In the genomic region with DNA sequence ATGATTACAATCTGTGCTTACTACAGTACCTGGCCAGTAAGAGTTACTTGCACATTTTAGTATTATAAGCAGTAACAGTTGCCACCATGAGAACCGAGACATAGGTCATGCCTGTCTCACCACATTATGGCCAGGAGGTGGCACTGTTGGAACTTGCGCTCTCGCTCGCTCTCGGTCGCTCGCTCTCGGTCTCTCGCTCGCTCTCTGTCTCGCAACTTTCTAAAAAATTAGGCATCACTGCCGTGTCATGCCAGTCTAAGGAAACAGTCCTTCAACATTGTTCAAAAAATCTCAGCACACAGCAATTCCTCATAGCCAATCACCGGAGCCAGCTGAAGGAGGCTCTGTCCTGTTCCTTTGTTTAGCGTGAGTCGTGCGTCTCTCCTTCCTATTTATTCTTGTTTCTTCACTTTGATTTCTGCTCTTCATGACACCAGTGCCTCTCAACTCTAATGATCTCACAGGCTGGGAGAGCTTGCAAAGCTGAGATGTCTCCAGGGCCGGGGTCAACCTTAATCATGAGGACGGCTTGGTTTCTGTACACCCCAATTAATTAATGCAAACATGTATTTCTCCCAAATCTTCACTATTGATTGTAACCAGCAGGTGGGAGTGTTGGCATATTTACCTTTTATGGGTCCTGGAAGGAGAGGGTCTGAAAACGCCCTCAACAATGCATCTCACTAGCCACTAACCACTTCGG, we compare ENCODE assay signal across 8 cellular contexts. TPM values are rescaled to one million over a fixed set of nuclear protein-coding genes. Genes with fewer than 3 reads are reported as not detected.
DNase-seq lines count a peak whose midpoint lies in the region; ATAC-seq and TF ChIP-seq lines count a peak whose summit lies in the region.

No MANE protein-coding gene starts in this region.

- H3K4me1 ChIP-seq in foreskin keratinocyte (peaks cover 27% of the 10 kb centered on the region), subcutaneous abdominal adipose tissue (ENCODE audit: control insufficient read depth in 5 of 5, insufficient read depth in 5 of 5, low read length in 5 of 5) (peaks cover 3 to 34% (median 28%) of the 10 kb centered on the region in 5 donors)

- TF ChIP-seq CTCF in LNCAP (IDR thresholded peaks at IDR 0.05) (peak; percentile 80), RWPE1 (conservative IDR thresholded peaks at IDR 0.05; ENCODE audit: low read depth) (peak; percentile 90), foreskin keratinocyte (conservative IDR thresholded peaks at IDR 0.05) (peak; percentile 85), neural cell (IDR thresholded peaks at IDR 0.05; ENCODE audit: poor library complexity, severe bottlenecking) (peak; percentile 91)

- DNase-seq in ELR (ENCODE audit: low read depth), result peak; percentile 81
- DNase-seq in H4 (ENCODE audit: low spot score), result peak; percentile 80
- peak; percentile 77 for DNase-seq in RWPE1 (ENCODE audit: low spot score)
- DNase-seq in activated effector memory CD4-positive, alpha-beta T cell treated with anti-CD3 and anti-CD28 coated beads, Interleukin-2, amount 50 U/mL, for 16 hours, result peak; percentile 86
- peak; percentile 51 to 76 for DNase-seq in foreskin keratinocyte

- H3K4me2 ChIP-seq in neural cell (ENCODE audit: low read length), result peak overlapping the region; percentile 89

- no peak for TF ChIP-seq EP300 in neural cell (conservative IDR thresholded peaks at IDR 0.05; ENCODE audit: poor library complexity, severe bottlenecking)

- H4K20me1 ChIP-seq in neural cell (ENCODE audit: insufficient read depth), result no peaks in the 10 kb centered on the region

- H3K79me2 ChIP-seq in neural cell (replicated peaks; ENCODE audit: insufficient read depth, low read length), result no peaks in the 10 kb centered on the region

- no peaks in the 10 kb centered on the region for H3K36me3 ChIP-seq in neural cell (ENCODE audit: insufficient read depth, low read length)
- H3K36me3 ChIP-seq in subcutaneous abdominal adipose tissue (ENCODE audit: control insufficient read depth in 5 of 5, insufficient read depth in 5 of 5, low read length in 5 of 5), result no peaks in the 10 kb centered on the region

- H3K27ac ChIP-seq in RWPE1, result peak overlapping the region; percentile 65
- peak overlapping the region; percentile 56 for H3K27ac ChIP-seq in foreskin keratinocyte
- H3K27ac ChIP-seq in neural cell (ENCODE audit: low read length), result peak overlapping the region; percentile 39
- H3K27ac ChIP-seq in subcutaneous abdominal adipose tissue (ENCODE audit: low read depth, low read length), result peak overlapping the region; percentile 82

- H3K9me3 ChIP-seq in neural cell (ENCODE audit: low read length), result no peaks in the 10 kb centered on the region
- H3K9me3 ChIP-seq in subcutaneous abdominal adipose tissue (ENCODE audit: control insufficient read depth in 5 of 5, low read length in 5 of 5), result no peaks in the 10 kb centered on the region

- H3F3A ChIP-seq in neural cell (ENCODE audit: insufficient read depth, low read length, poor library complexity, severe bottlenecking), result no peaks in the 10 kb centered on the region

- peaks cover 13% of the 10 kb centered on the region for H3K27me3 ChIP-seq in foreskin keratinocyte
- peaks cover 13% of the 10 kb centered on the region for H3K27me3 ChIP-seq in neural cell (ENCODE audit: insufficient read depth, low read depth, low read length)
- peaks cover 0 to 9% (median 7%) of the 10 kb centered on the region in 5 donors for H3K27me3 ChIP-seq in subcutaneous abdominal adipose tissue (ENCODE audit: control insufficient read depth in 5 of 5, insufficient read depth in 4 of 5, low read length in 5 of 5)

- POLR2A ChIA-PET in RWPE1 (lab: Yijun Ruan, JAX; ENCODE audit: low non-redundant PET), result no interaction called here

- H3K4me3 ChIP-seq in neural cell (ENCODE audit: low read length), result peak overlapping the region; percentile 75
- H3K4me3 ChIP-seq in subcutaneous abdominal adipose tissue (ENCODE audit: low read depth in 1 of 5, low read length in 5 of 5), result peak overlapping the region; percentile 75 to 88 (median 86)

- H3K9me2 ChIP-seq in neural cell (ENCODE audit: insufficient read depth, low read length), result no peaks in the 10 kb centered on the region

- peak overlapping the region; percentile 69 for H2AFZ ChIP-seq in neural cell (ENCODE audit: low read depth, low read length)

- CTCF ChIA-PET in RWPE1 (lab: Yijun Ruan, JAX), result interaction anchor here (0.6 to 4.7 kb wide), 26 partner anchors 9 to 465 kb away, joined by 3 to 74 read pairs (median 4); no protein-coding TSS in a partner anchor

- peak overlapping the region; percentile 68 for H3K9ac ChIP-seq in neural cell (ENCODE audit: low read length)
- H3K9ac ChIP-seq in subcutaneous abdominal adipose tissue (ENCODE audit: low read length in 5 of 5), result peak overlapping the region; percentile 57 to 85 (median 76)

- TF ChIP-seq RAD21 in neural cell (conservative IDR thresholded peaks at IDR 0.05), result peak; percentile 91

- peak; percentile 69 for ATAC-seq in foreskin keratinocyte

TF ChIP-seq in neural cell, 6 proteins besides CTCF, POLR2A, EP300 and RAD21:
- no peak for TF ChIP-seq EZH2 (IDR thresholded peaks at IDR 0.05; ENCODE audit: borderline replicate concordance, insufficient read depth, low read length, poor library complexity, severe bottlenecking)
- peak; percentile 5 for TF ChIP-seq POLR2AphosphoS5 (IDR thresholded peaks at IDR 0.05)
- TF ChIP-seq MXI1 (conservative IDR thresholded peaks at IDR 0.05; ENCODE audit: poor library complexity, severe bottlenecking), result peak; percentile 58
- no peak for TF ChIP-seq TAF1 (IDR thresholded peaks at IDR 0.05; ENCODE audit: low read depth)
- peak; percentile 97 for TF ChIP-seq SMC3 (conservative IDR thresholded peaks at IDR 0.05; ENCODE audit: poor library complexity)
- TF ChIP-seq, protein P1, sequence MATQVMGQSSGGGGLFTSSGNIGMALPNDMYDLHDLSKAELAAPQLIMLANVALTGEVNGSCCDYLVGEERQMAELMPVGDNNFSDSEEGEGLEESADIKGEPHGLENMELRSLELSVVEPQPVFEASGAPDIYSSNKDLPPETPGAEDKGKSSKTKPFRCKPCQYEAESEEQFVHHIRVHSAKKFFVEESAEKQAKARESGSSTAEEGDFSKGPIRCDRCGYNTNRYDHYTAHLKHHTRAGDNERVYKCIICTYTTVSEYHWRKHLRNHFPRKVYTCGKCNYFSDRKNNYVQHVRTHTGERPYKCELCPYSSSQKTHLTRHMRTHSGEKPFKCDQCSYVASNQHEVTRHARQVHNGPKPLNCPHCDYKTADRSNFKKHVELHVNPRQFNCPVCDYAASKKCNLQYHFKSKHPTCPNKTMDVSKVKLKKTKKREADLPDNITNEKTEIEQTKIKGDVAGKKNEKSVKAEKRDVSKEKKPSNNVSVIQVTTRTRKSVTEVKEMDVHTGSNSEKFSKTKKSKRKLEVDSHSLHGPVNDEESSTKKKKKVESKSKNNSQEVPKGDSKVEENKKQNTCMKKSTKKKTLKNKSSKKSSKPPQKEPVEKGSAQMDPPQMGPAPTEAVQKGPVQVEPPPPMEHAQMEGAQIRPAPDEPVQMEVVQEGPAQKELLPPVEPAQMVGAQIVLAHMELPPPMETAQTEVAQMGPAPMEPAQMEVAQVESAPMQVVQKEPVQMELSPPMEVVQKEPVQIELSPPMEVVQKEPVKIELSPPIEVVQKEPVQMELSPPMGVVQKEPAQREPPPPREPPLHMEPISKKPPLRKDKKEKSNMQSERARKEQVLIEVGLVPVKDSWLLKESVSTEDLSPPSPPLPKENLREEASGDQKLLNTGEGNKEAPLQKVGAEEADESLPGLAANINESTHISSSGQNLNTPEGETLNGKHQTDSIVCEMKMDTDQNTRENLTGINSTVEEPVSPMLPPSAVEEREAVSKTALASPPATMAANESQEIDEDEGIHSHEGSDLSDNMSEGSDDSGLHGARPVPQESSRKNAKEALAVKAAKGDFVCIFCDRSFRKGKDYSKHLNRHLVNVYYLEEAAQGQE (IDR thresholded peaks at IDR 0.05; ENCODE audit: borderline replicate concordance), result no peak

RNA-seq across cellular contexts. Expression of a gene that starts 6.3 kb away (rescaled TPM):
- 0.04 TPM in 1 of 2 replicates, not detected in the other for total RNA-seq in H4 (2014; rRNA removed; shearing (Covaris generic))
- total RNA-seq in foreskin keratinocyte, result not detected in 2 replicates
- polyA plus RNA-seq in foreskin keratinocyte (not detected in 2 replicates), neural cell (0.12 and 0.94 TPM in 2 replicates)
- polyA minus RNA-seq in neural cell, result 0.58 and 0.97 TPM in 2 replicates

RNA-seq across cellular contexts. Expression of a gene that starts 13.8 kb away (rescaled TPM):
- total RNA-seq in H4 (2014; rRNA removed; shearing (Covaris generic)), result 0.62 and 0.82 TPM in 2 replicates
- total RNA-seq in foreskin keratinocyte, result 0.49 and 1.7 TPM in 2 replicates
- polyA plus RNA-seq in foreskin keratinocyte, result 0.25 and 0.75 TPM in 2 replicates
- polyA plus RNA-seq in neural cell, result 1.1 TPM in 2 replicates
- polyA minus RNA-seq in neural cell, result 2.0 and 2.4 TPM in 2 replicates

Comparison
In these comparisons a context has a peak if more than half of its experiments do, and no peak if none do; other contexts are left out.
1. Peak in every context shown above with its lines: DNase-seq, ATAC-seq, H3K4me3 ChIP-seq and H3K27ac ChIP-seq.